In the genomic region with DNA sequence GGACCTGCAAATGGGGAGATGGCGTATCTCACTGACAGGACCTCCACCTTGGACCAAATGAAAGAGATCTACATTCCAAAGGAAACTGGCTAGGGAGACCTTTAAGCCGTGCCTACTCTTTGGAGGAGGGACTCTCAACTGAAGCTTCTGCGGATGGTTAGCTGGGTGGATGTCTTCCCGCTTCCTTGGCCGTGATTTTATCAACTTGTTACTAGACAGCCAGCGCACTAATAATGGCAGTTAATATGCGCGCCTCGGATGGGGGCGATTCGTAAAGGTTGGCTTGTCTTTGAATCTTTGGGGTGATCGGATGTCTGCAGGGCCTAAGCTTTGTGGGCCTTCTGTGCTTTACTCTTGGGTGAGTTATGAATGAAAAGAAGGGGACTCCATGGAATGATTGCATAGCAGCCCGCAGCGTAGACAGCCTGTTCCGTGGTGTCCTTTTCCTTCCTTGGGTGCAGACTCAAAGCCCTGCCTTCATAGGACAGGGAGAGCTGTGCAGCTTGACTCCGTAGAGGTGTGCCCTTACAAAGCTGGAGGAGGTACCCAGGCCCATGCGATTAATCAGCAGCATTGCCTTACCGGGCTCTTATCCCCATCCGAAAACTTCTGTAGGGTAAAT, we compare ENCODE assay signal across 8 cellular contexts. TPM values are rescaled to one million over a fixed set of nuclear protein-coding genes. Genes with fewer than 3 reads are reported as not detected.
DNase-seq lines count a peak whose midpoint lies in the region; ATAC-seq, FAIRE-seq and TF ChIP-seq lines count a peak whose summit lies in the region.

No MANE protein-coding gene starts in this region.

- H3K27ac ChIP-seq in OCI-LY7 (ENCODE audit: low read depth, low read length, poor library complexity, severe bottlenecking): no peak overlapping the region

- H3K36me3 ChIP-seq in Caco-2 (ENCODE audit: control insufficient read depth, insufficient read depth, low read length) (no peaks in the 10 kb centered on the region), OCI-LY7 (ENCODE audit: insufficient read depth, low read length) (no peaks in the 10 kb centered on the region)

- ATAC-seq in HG03378 (IDR thresholded peaks at IDR 0.05; ENCODE audit: unreplicated experiment) (no peak), HG03469 (IDR thresholded peaks at IDR 0.05; ENCODE audit: unreplicated experiment) (no peak)

- CTCF ChIA-PET in Caco-2 (lab: Charles Lee): interaction anchor here (1.0 to 2.7 kb wide), 6 partner anchors 27 to 156 kb away, joined by 4 to 16 read pairs (median 8); no protein-coding TSS in a partner anchor
- CTCF ChIA-PET in OCI-LY7 (lab: Charles Lee; ENCODE audit: unreplicated experiment): no interaction called here

- H3K9me3 ChIP-seq in Caco-2 (no peaks in the 10 kb centered on the region), OCI-LY7 (ENCODE audit: low read length) (no peaks in the 10 kb centered on the region)

- TF ChIP-seq CTCF in Caco-2 (IDR thresholded peaks at IDR 0.05; ENCODE audit: insufficient read depth in 1 of 2, low read depth in 1 of 2, low read length in 1 of 2, severe bottlenecking in 1 of 2, unreplicated experiment in 1 of 2) (no peak), OCI-LY7 (conservative IDR thresholded peaks at IDR 0.05; ENCODE audit: low read length) (no peak), epithelial cell of esophagus (IDR thresholded peaks at IDR 0.05; ENCODE audit: insufficient read depth, low read depth, low read length, missing control alignments) (no peak), osteocyte (IDR thresholded peaks at IDR 0.05) (no peak)

- no peak for FAIRE-seq in frontal cortex (lab: Jason Lieb, UNC)

- H3K4me3 ChIP-seq in Caco-2 (ENCODE audit: low read depth, low read length) (peak overlapping the region; percentile 63), OCI-LY7 (ENCODE audit: low read depth, low read length, poor library complexity, severe bottlenecking) (peak overlapping the region; percentile 64), epithelial cell of esophagus (ENCODE audit: low read length) (peak overlapping the region; percentile 61)

- H3K27me3 ChIP-seq in Caco-2 (replicated peaks; ENCODE audit: control insufficient read depth, insufficient read depth, low read length): no peaks in the 10 kb centered on the region

- intact Hi-C loops in Caco-2 (cut with micrococcal nuclease; ENCODE audit: unreplicated experiment) (loop anchor here (5.0 kb wide), 2 partner anchors 47 to 73 kb away; no protein-coding TSS in a partner anchor), OCI-LY7 (cut with micrococcal nuclease; ENCODE audit: unreplicated experiment) (loop anchor here (5.0 to 10.0 kb wide), 3 partner anchors 72 to 880 kb away; partner anchors contain the start of genes UQCR10 and ZMAT5)

- POLR2A ChIA-PET in Caco-2 (lab: Charles Lee) (interaction anchor here (0.6 to 1.4 kb wide), 3 partner anchors 67 to 518 kb away, joined by 3 to 4 read pairs (median 3); no protein-coding TSS in a partner anchor), OCI-LY7 (lab: Charles Lee) (interaction anchor here (0.7 kb wide), 1 partner anchor 21 kb away, joined by 3 read pairs; no protein-coding TSS in a partner anchor)

- H3K4me1 ChIP-seq in Caco-2 (peaks cover 40% of the 10 kb centered on the region), OCI-LY7 (ENCODE audit: insufficient read depth, low read length, poor library complexity, severe bottlenecking) (peaks cover 15% of the 10 kb centered on the region)

- H3K4me1 Mint-ChIP-seq in Caco-2 (ENCODE audit: low read depth, unreplicated experiment) (peaks cover 33% of the 10 kb centered on the region), osteocyte (ENCODE audit: unreplicated experiment) (peaks cover 20% of the 10 kb centered on the region)

- H4K20me1 ChIP-seq in OCI-LY7 (ENCODE audit: insufficient read depth, low read length): 0 out of 2 replicates have a peak, but pooled peaks cover 9% of the 10 kb centered on the region

- H3K27ac Mint-ChIP-seq in Caco-2 (ENCODE audit: unreplicated experiment) (peak overlapping the region; percentile 34), osteocyte (ENCODE audit: unreplicated experiment) (no peak overlapping the region)

- H2AFZ ChIP-seq in OCI-LY7 (ENCODE audit: low read length): no peak overlapping the region

- H3K27me3 Mint-ChIP-seq in Caco-2 (ENCODE audit: insufficient read depth, unreplicated experiment) (no peaks in the 10 kb centered on the region), osteocyte (ENCODE audit: unreplicated experiment) (peaks cover 3% of the 10 kb centered on the region)

- H3K4me3 Mint-ChIP-seq in Caco-2 (ENCODE audit: unreplicated experiment) (peak overlapping the region; percentile 83), osteocyte (ENCODE audit: unreplicated experiment) (peak overlapping the region; percentile 78)

- H3K36me3 Mint-ChIP-seq in Caco-2 (ENCODE audit: insufficient read depth, unreplicated experiment) (peaks cover 46% of the 10 kb centered on the region), osteocyte (ENCODE audit: unreplicated experiment) (peaks cover 3% of the 10 kb centered on the region)

- H3K9me2 ChIP-seq in OCI-LY7 (ENCODE audit: insufficient read depth, low read length): no peaks in the 10 kb centered on the region

- H3K4me2 ChIP-seq in OCI-LY7 (ENCODE audit: low read length): peak overlapping the region; percentile 72

- DNase-seq in Caco-2 (no peak), OCI-LY7 (ENCODE audit: low spot score) (no peak), epithelial cell of esophagus (ENCODE audit: low read depth) (peak; percentile 19), osteocyte (ENCODE audit: extremely low spot score, unreplicated experiment) (no peak), frontal cortex (ENCODE audit: low spot score in 2 of 2) (no peak)
- no peak for DNase-seq in effector CD8-positive, alpha-beta T cell (lab: John Stamatoyannopoulos, UW)

- H3K9me3 Mint-ChIP-seq in Caco-2 (ENCODE audit: unreplicated experiment) (no peaks in the 10 kb centered on the region), osteocyte (ENCODE audit: unreplicated experiment) (no peaks in the 10 kb centered on the region)

- BruUV-seq in Caco-2 (replicated peaks; lab: Mats Ljungman, UMichigan): TSS peak; percentile 25
- BruUV-seq in OCI-LY7 (replicated peaks; lab: Mats Ljungman, UMichigan): no TSS peak

- H3K79me2 ChIP-seq in OCI-LY7 (ENCODE audit: insufficient read depth, low read depth, low read length): no peaks in the 10 kb centered on the region

RNA-seq across cellular contexts. Expression of gene ZNRF3, which starts 1.5 kb away (rescaled TPM):
- total RNA-seq in Caco-2 (2022) (37.9 and 41.1 TPM in 2 replicates), OCI-LY7 (2022) (3.1 and 3.9 TPM in 2 replicates), osteocyte (6.4 and 6.7 TPM in 2 replicates), frontal cortex (7.3 TPM)
- 1.2 and 3.6 TPM in 2 replicates for total RNA-seq in OCI-LY7 (2014; rRNA removed; shearing (Covaris generic))
